ENCODE assay signal across 26 cellular contexts in genomic region chr20:41412324-41412723, GRCh38. TPM values are rescaled to one million over a fixed set of nuclear protein-coding genes. Genes with fewer than 3 reads are reported as not detected.
DNase-seq lines count a peak whose midpoint lies in the region; ATAC-seq, FAIRE-seq and TF ChIP-seq lines count a peak whose summit lies in the region.
"Had no signal": no experiment of that assay in that cellular context is flagged by ENCODE, and none has a peak within 500 bp of the region (broad histone marks: within the 10 kb centered on the region; RNA-seq: fewer than 3 reads in every experiment).

No MANE protein-coding gene starts in this region.

- H3K4me3 ChIP-seq in esophagus squamous epithelium (peak overlapping the region in 1 of 4 donors; percentile 10), psoas muscle (no peak overlapping the region)
- H3K4me3 ChIP-seq: Peyer's patch, SJSA1 had no signal

- ATAC-seq in stimulated activated naive CD8-positive, alpha-beta T cell treated with anti-CD3 and anti-CD28 coated beads, Interleukin-15, amount 100 ng/mL, for 72 hours = no peak
- no peak for ATAC-seq in stimulated activated naive CD8-positive, alpha-beta T cell treated with anti-CD3 and anti-CD28 coated beads, Interleukin-15, Interleukin-2, amounts not matched to agents 100 U/mL and 50 U/mL, for 24 hours
- no peak for ATAC-seq in psoas muscle
- ATAC-seq: foreskin keratinocyte, HepG2 had no signal

- H3K9me3 ChIP-seq in esophagus squamous epithelium (no peaks in the 10 kb centered on the region), psoas muscle (no peaks in the 10 kb centered on the region)
- H3K9me3 ChIP-seq: Peyer's patch, SJSA1 had no signal

- H3K27me3 Mint-ChIP-seq in stimulated activated naive CD8-positive, alpha-beta T cell treated with anti-CD3 and anti-CD28 coated beads, Interleukin-15, amount 100 ng/mL, for 72 hours = no peaks in the 10 kb centered on the region
- H3K27me3 Mint-ChIP-seq: activated naive CD8-positive, alpha-beta T cell; CD4-positive, alpha-beta memory T cell; progenitor cell of endocrine pancreas had no signal

- H3K36me3 ChIP-seq in esophagus squamous epithelium (peaks cover 5 to 99% (median 24%) of the 10 kb centered on the region in 3 donors), psoas muscle (ENCODE audit: insufficient read depth in 1 of 2, low read depth in 1 of 2) (peaks cover 7 to 48% of the 10 kb centered on the region in 2 donors)

- H3K27ac ChIP-seq in esophagus squamous epithelium (peak overlapping the region; percentile 65 to 86 (median 80)), psoas muscle (peak overlapping the region; percentile 81)
- H3K27ac ChIP-seq: foreskin keratinocyte, SJSA1 had no signal

- TF ChIP-seq POLR2A in esophagus squamous epithelium (IDR thresholded peaks at IDR 0.05) (no peak), GM12892 (IDR thresholded peaks at IDR 0.05; ENCODE audit: low read depth, low read length) (no peak)

- no peaks in the 10 kb centered on the region for H3K27me3 ChIP-seq in esophagus squamous epithelium
- H3K27me3 ChIP-seq in psoas muscle (ENCODE audit: insufficient read depth in 3 of 3, low read length in 2 of 3) = no peaks in the 10 kb centered on the region
- H3K27me3 ChIP-seq: foreskin keratinocyte, Peyer's patch, SJSA1 had no signal

- TF ChIP-seq CTCF in esophagus squamous epithelium (IDR thresholded peaks at IDR 0.05) (no peak), psoas muscle (IDR thresholded peaks at IDR 0.05) (no peak)

- intact Hi-C loops in esophagus squamous epithelium (cut with DNase I) = loop anchor here (5.0 kb wide), 1 partner anchor 70 kb away; the partner anchor contains the start of gene LPIN3
- intact Hi-C loops in psoas muscle (cut with DNase I) = loop anchor here in 1 of 2 donors (5.0 kb wide), 2 partner anchors 60 to 180 kb away; no protein-coding TSS in a partner anchor

- peaks cover 22% of the 10 kb centered on the region for H3K4me1 Mint-ChIP-seq in stimulated activated naive CD8-positive, alpha-beta T cell treated with anti-CD3 and anti-CD28 coated beads, Interleukin-15, amount 100 ng/mL, for 72 hours

- no peak for FAIRE-seq in GM12892 (lab: Jason Lieb, UNC)
- FAIRE-seq: GM19239, HepG2, small intestine had no signal

- no peak for DNase-seq in stimulated activated naive CD8-positive, alpha-beta T cell treated with anti-CD3 and anti-CD28 coated beads, Interleukin-15, amount 100 ng/mL, for 72 hours
- DNase-seq in stimulated activated naive CD8-positive, alpha-beta T cell treated with anti-CD3 and anti-CD28 coated beads, Interleukin-15, Interleukin-2, amounts not matched to agents 100 U/mL and 50 U/mL, for 24 hours = no peak
- DNase-seq in esophagus squamous epithelium (lab: John Stamatoyannopoulos, UW) = no peak
- no peak for DNase-seq in psoas muscle
- no peak for DNase-seq in GM12892 (ENCODE audit: insufficient read length)
- no peak for DNase-seq in NAMALWA (ENCODE audit: low spot score)
- DNase-seq in amygdala (lab: John Stamatoyannopoulos, UW) = no peak
- DNase-seq: activated CD4-positive, alpha-beta T cell treated with anti-CD3 and anti-CD28 coated beads for 4 hours; CD4-positive, alpha-beta memory T cell; cerebellar nuclear complex; DMS 273 treated with DMSO at 0.1 percent for 48 hours; foreskin keratinocyte; HCEC 1CT; hippocampal formation; NCI-H1048; NCI-H187; NCI-H526; Peyer's patch; small intestine; stimulated activated CD4-positive, alpha-beta T cell treated with anti-CD3 and anti-CD28 coated beads, Interleukin-2, amount 100 ng/mL, for 24 hours had no signal

- WGBS in esophagus squamous epithelium, 2 donors = 70 to 88% methylated on average over 5 to 6 of the region's 6 CpGs
- 91 to 93% (median 93%) methylated on average over 6 of the region's 6 CpGs for WGBS in psoas muscle, 3 donors

- no peak overlapping the region for H3K4me3 Mint-ChIP-seq in stimulated activated naive CD8-positive, alpha-beta T cell treated with anti-CD3 and anti-CD28 coated beads, Interleukin-15, amount 100 ng/mL, for 72 hours
- H3K4me3 Mint-ChIP-seq: activated naive CD8-positive, alpha-beta T cell; CD4-positive, alpha-beta memory T cell had no signal

- no peaks in the 10 kb centered on the region for H3K9me3 Mint-ChIP-seq in stimulated activated naive CD8-positive, alpha-beta T cell treated with anti-CD3 and anti-CD28 coated beads, Interleukin-15, amount 100 ng/mL, for 72 hours
- H3K9me3 Mint-ChIP-seq: CD4-positive, alpha-beta memory T cell had no signal

- H3K4me1 ChIP-seq in esophagus squamous epithelium (peaks cover 4 to 64% (median 19%) of the 10 kb centered on the region in 3 donors), psoas muscle (peaks cover 46% of the 10 kb centered on the region)
- H3K4me1 ChIP-seq: foreskin keratinocyte, Peyer's patch had no signal

- H3K27ac Mint-ChIP-seq in stimulated activated naive CD8-positive, alpha-beta T cell treated with anti-CD3 and anti-CD28 coated beads, Interleukin-15, amount 100 ng/mL, for 72 hours = peak overlapping the region; percentile 9 to 64
- H3K27ac Mint-ChIP-seq: activated naive CD8-positive, alpha-beta T cell; progenitor cell of endocrine pancreas had no signal

RNA-seq across cellular contexts. Expression of gene EMILIN3, which starts 45.7 kb away (rescaled TPM):
- total RNA-seq in esophagus squamous epithelium (under 1 TPM in 3 of 4 donors, not detected in 1; 0.13 to 0.76 (median 0.44) TPM), psoas muscle (1 to 10 TPM in 1 of 4 donors, under 1 TPM in 2, not detected in 1; 0.12 to 1.1 (median 0.23) TPM)
- 1 to 10 TPM in 1 of 3 donors, under 1 TPM in 2; 0.15 to 1.5 (median 0.70) TPM for polyA plus RNA-seq in psoas muscle
- not detected for polyA plus RNA-seq in GM12892 (2012; ENCODE audit: missing spikeins)
- total RNA-seq: CD4-positive, alpha-beta memory T cell; LHCN-M2; SJSA1 had no signal
- polyA plus RNA-seq: CD4-positive, alpha-beta memory T cell had no signal
